Comparison of ENCODE assay signal across 8 cellular contexts in the genomic region with DNA sequence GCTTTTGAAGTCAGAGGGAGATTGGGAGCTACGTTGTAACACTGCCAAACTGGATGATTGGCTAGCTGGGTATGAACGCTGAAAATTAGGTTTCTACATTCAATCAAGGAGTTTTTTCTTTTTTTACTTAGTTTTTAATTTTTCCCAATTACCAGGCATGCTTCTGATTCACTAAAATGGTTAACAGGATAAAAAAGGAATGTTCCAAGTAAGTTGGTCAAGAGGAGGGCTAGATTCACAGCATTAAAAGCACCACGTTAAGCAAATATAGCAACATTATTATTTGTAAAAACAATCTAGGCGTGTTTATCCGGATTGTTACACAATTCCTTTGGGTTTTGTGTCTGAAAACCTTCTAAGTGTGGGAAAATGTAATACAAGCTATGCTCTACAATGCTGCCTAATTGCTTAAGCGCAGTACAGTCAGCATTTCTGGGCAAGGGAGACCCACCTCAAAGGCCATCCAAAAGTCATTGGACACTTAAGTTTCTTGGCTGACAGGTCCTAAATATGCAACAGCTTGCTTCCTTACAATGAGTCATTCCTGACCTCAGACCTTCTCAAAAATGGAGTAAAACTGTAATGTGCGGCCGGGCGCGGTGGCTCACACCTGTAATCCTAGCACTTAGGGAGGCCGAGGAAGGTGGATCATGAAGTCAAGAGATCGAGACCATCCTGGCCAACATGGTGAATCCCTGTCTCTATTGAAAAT.
DNase-seq lines count a peak whose midpoint lies in the region; ATAC-seq and TF ChIP-seq lines count a peak whose summit lies in the region.

No MANE protein-coding gene starts in this region.

- ATAC-seq in HG02981 (IDR thresholded peaks at IDR 0.05; ENCODE audit: unreplicated experiment) (no peak), HG03354 (IDR thresholded peaks at IDR 0.05; ENCODE audit: poor library complexity, severe bottlenecking, unreplicated experiment) (no peak)

- H3K27ac Mint-ChIP-seq in nephron = peak overlapping the region; percentile 97 to 99 (median 99)

- H3K4me1 Mint-ChIP-seq in nephron = peaks cover 30% of the 10 kb centered on the region

- H3K4me3 Mint-ChIP-seq in nephron = peak overlapping the region; percentile 96 to 100 (median 99)

- H3K4me3 ChIP-seq in WI38 (ENCODE audit: low read depth, low read length) (peak overlapping the region; percentile 97), epithelial cell of esophagus (ENCODE audit: low read length) (peak overlapping the region; percentile 100)

- H3K27me3 Mint-ChIP-seq in nephron (ENCODE audit: low read depth) = peaks cover 4% of the 10 kb centered on the region

- TF ChIP-seq CTCF in WI38 (IDR thresholded peaks at IDR 0.05; ENCODE audit: low read depth, low read length) (no peak), epithelial cell of esophagus (IDR thresholded peaks at IDR 0.05; ENCODE audit: insufficient read depth, low read depth, low read length, missing control alignments) (no peak), nephron (IDR thresholded peaks at IDR 0.05; ENCODE audit: unreplicated experiment in 3 of 3) (no peak)

- DNase-seq in NK-92 treated with Interleukin-12 subunit alpha and Interleukin-12 subunit beta, amount 100 ng/mL, for 24 hours (lab: John Stamatoyannopoulos, UW) = peak; percentile 11
- DNase-seq in NK-92 (lab: John Stamatoyannopoulos, UW; ENCODE audit: unreplicated experiment) = no peak
- DNase-seq in epithelial cell of esophagus (ENCODE audit: low read depth) = peak; percentile 73
- no peak for DNase-seq in NCI-H774 (lab: John Stamatoyannopoulos, UW)

- H3K36me3 Mint-ChIP-seq in nephron (ENCODE audit: low read depth) = peaks cover 35% of the 10 kb centered on the region

- H3K9me3 Mint-ChIP-seq in nephron = no peaks in the 10 kb centered on the region

Comparison
In these comparisons a context has a peak if more than half of its experiments do, and no peak if none do; other contexts are left out.
1. DNase-seq: peak in NK-92 treated with Interleukin-12 subunit alpha and Interleukin-12 subunit beta, amount 100 ng/mL, for 24 hours (single experiment) and epithelial cell of esophagus (single experiment); none in NK-92 (single experiment) and NCI-H774 (single experiment).